In the genomic region with DNA sequence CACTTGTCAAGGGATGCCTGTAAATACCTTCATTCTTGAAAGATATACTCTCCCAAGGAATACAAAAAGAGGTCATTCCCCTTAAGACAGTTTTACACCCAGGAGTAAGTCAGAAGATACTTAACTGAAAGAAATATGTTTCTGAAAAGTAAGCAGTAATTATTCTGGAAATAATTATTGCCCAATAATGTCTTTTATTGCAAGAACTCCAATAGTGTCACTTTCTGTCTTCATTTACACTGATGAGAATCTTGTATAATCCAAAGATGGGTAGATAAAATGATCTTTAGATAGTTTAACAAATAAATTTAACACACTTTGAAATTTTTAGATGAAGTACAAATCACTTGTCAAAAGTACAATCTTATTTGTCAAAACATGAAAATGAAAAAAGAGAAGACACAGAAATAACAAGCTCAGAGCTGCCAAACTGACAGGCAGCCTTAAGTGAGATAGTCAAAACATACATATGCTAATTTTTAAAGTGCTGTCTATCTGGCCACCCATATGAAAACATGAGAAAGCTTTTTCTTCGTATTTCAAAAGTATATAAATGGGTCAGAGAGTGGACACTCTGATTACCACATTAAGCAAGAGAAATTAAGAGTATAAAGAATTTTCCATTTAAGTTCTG, we compare ENCODE assay signal across 27 cellular contexts.
DNase-seq lines count a peak whose midpoint lies in the region; ATAC-seq, FAIRE-seq and TF ChIP-seq lines count a peak whose summit lies in the region.
"Had no signal": no experiment of that assay in that cellular context is flagged by ENCODE, and none has a peak within 500 bp of the region (broad histone marks: within the 10 kb centered on the region; RNA-seq: fewer than 3 reads in every experiment).

No MANE protein-coding gene starts in this region.

- dilution Hi-C loops in IMR-90 (cut with HindIII; ENCODE audit: low sequenced_read_pairs, unreplicated experiment): no loop called here

- CTCF ChIA-PET in IMR-90 (lab: Yijun Ruan, JAX) (no interaction called here), K562 (lab: Yijun Ruan, JAX; ENCODE audit: low intra/inter-chr PET ratio) (no interaction called here)

- no peak overlapping the region for H2AK5ac ChIP-seq in IMR-90 (ENCODE audit: low read depth, low read length)

- no peak overlapping the region for H2BK15ac ChIP-seq in IMR-90 (ENCODE audit: low read depth, low read length)

- BruUV-seq in IMR-90 (replicated peaks; lab: Mats Ljungman, UMichigan) (no TSS peak), K562 (replicated peaks; lab: Mats Ljungman, UMichigan) (no TSS peak)

- H3K9ac ChIP-seq in IMR-90 (ENCODE audit: low read depth, low read length) (no peak overlapping the region), K562 (ENCODE audit: insufficient read depth in 1 of 2, low read depth in 2 of 2, low read length in 2 of 2) (no peak overlapping the region), kidney (ENCODE audit: low read length in 2 of 2) (no peak overlapping the region)
- H3K9ac ChIP-seq: BLaER1 had no signal

- no peaks in the 10 kb centered on the region for H3K36me3 Mint-ChIP-seq in activated naive CD8-positive, alpha-beta T cell treated with anti-CD3 and anti-CD28 coated beads, Interleukin-2, amount 50 U/mL, for 24 hours (ENCODE audit: low read depth)
- H3K36me3 Mint-ChIP-seq: CD14-positive monocyte; CD4-positive, alpha-beta memory T cell; CD4-positive, CD25-positive, alpha-beta regulatory T cell; CD8-positive, alpha-beta memory T cell had no signal

- TF ChIP-seq CTCF in IMR-90 (conservative IDR thresholded peaks at IDR 0.05; ENCODE audit: low read depth, low read length) (no peak), K562 (IDR thresholded peaks at IDR 0.05 in 2 of 3, conservative IDR thresholded peaks at IDR 0.05 in 1 of 3; ENCODE audit: insufficient read depth in 2 of 3, low read depth in 1 of 3, low read length in 3 of 3) (no peak), kidney (IDR thresholded peaks at IDR 0.05; ENCODE audit: borderline replicate concordance, extremely low read depth, insufficient read depth) (no peak)

- H3K9me3 ChIP-seq in IMR-90 (ENCODE audit: control insufficient read depth, insufficient read depth, low read length): no peaks in the 10 kb centered on the region
- H3K9me3 ChIP-seq in K562 (replicated peaks; ENCODE audit: control insufficient read depth, insufficient read depth, low read depth, low read length): no peaks in the 10 kb centered on the region
- H3K9me3 ChIP-seq in kidney (ENCODE audit: control insufficient read depth in 1 of 2, low read length in 2 of 2): no peaks in the 10 kb centered on the region
- H3K9me3 ChIP-seq: BE2C had no signal

- no peak overlapping the region for H3K4ac ChIP-seq in IMR-90 (ENCODE audit: low read depth, low read length)

- H3K23ac ChIP-seq in IMR-90 (ENCODE audit: low read depth, low read length): no peak overlapping the region

- H3K4me1 ChIP-seq in IMR-90 (ENCODE audit: control insufficient read depth, insufficient read depth, low read length): no peaks in the 10 kb centered on the region
- H3K4me1 ChIP-seq in K562 (replicated peaks in 1 of 2; ENCODE audit: control insufficient read depth in 2 of 2, insufficient read depth in 2 of 2, low read length in 2 of 2): no peaks in the 10 kb centered on the region
- no peaks in the 10 kb centered on the region for H3K4me1 ChIP-seq in kidney (ENCODE audit: control insufficient read depth in 1 of 2, insufficient read depth in 1 of 2, low read depth in 1 of 2, low read length in 2 of 2)
- H3K4me1 ChIP-seq: BE2C, BLaER1 had no signal

- H3K4me3 ChIP-seq in IMR-90 (ENCODE audit: insufficient read depth, low read depth, low read length): no peak overlapping the region
- no peak overlapping the region for H3K4me3 ChIP-seq in K562
- H3K4me3 ChIP-seq in kidney (ENCODE audit: low read length in 2 of 2): no peak overlapping the region
- H3K4me3 ChIP-seq: BLaER1, GM12878 had no signal

- no peak overlapping the region for H3K27ac Mint-ChIP-seq in activated naive CD8-positive, alpha-beta T cell treated with anti-CD3 and anti-CD28 coated beads, Interleukin-2, amount 50 U/mL, for 24 hours
- H3K27ac Mint-ChIP-seq: CD14-positive monocyte; CD4-positive, alpha-beta memory T cell; CD8-positive, alpha-beta memory T cell had no signal

- H3K9me1 ChIP-seq in IMR-90 (ENCODE audit: insufficient read depth, low read length) (no peaks in the 10 kb centered on the region), K562 (ENCODE audit: control insufficient read depth, insufficient read depth, low read length) (no peaks in the 10 kb centered on the region)

- H3K79me1 ChIP-seq in IMR-90 (ENCODE audit: low read depth in 1 of 2, low read length in 2 of 2): no peaks in the 10 kb centered on the region

- no peak overlapping the region for H3K4me2 ChIP-seq in IMR-90 (ENCODE audit: low read depth, low read length)
- H3K4me2 ChIP-seq in K562 (ENCODE audit: insufficient read depth, low read length): no peak overlapping the region
- H3K4me2 ChIP-seq: BLaER1 had no signal

- DNase-seq in IMR-90 (no peak), K562 (ENCODE audit: extremely low read depth in 1 of 4, low spot score in 3 of 4) (no peak), kidney (no peak), urothelium cell line (ENCODE audit: low spot score) (no peak)
- no peak for DNase-seq in activated naive CD8-positive, alpha-beta T cell treated with anti-CD3 and anti-CD28 coated beads, Interleukin-2, amount 50 U/mL, for 24 hours
- DNase-seq: 8988T; ACHN; BE2C; C1 segment of cervical spinal cord; CD4-positive, alpha-beta memory T cell; CD4-positive, CD25-positive, alpha-beta regulatory T cell; CD8-positive, alpha-beta memory T cell; COR-L47; DMS 273 treated with DMSO at 0.1 percent for 48 hours; DMS153; DMS53; DMS79; DND-41; EL; GDM1 had no signal

- no peaks in the 10 kb centered on the region for H3K27me3 Mint-ChIP-seq in activated naive CD8-positive, alpha-beta T cell treated with anti-CD3 and anti-CD28 coated beads, Interleukin-2, amount 50 U/mL, for 24 hours

- H2BK120ac ChIP-seq in IMR-90 (ENCODE audit: low read depth, low read length): no peak overlapping the region

- H3K36me3 ChIP-seq in IMR-90 (ENCODE audit: control insufficient read depth, insufficient read depth, low read length) (no peaks in the 10 kb centered on the region), K562 (ENCODE audit: control insufficient read depth, insufficient read depth, low read length) (no peaks in the 10 kb centered on the region), kidney (ENCODE audit: control insufficient read depth in 1 of 2, insufficient read depth in 2 of 2, low read length in 2 of 2) (no peaks in the 10 kb centered on the region)
- H3K36me3 ChIP-seq: BE2C, BLaER1 had no signal

- no peak for TF ChIP-seq EP300 in K562 (IDR thresholded peaks at IDR 0.05; ENCODE audit: low read length)

- H4K5ac ChIP-seq in IMR-90 (ENCODE audit: low read depth, low read length): no peak overlapping the region

- intact Hi-C loops in IMR-90 (cut with micrococcal nuclease) (loop anchor here (1.0 kb wide), 1 partner anchor 10 kb away; no protein-coding TSS in a partner anchor), K562 (cut with micrococcal nuclease) (no loop called here), kidney (cut with DNase I) (no loop called here)

- TF ChIP-seq RAD21 in IMR-90 (IDR thresholded peaks at IDR 0.05; ENCODE audit: low read length) (no peak), K562 (CRISPR knock-in tag; conservative IDR thresholded peaks at IDR 0.05 in 1 of 2, IDR thresholded peaks at IDR 0.05 in 1 of 2) (no peak)

- in situ Hi-C loops in IMR-90 (cut with MboI; ENCODE audit: low sequenced_read_pairs): no loop called here
- in situ Hi-C loops in K562 (cut with MboI): no loop called here

- no peak overlapping the region for H2AK9ac ChIP-seq in IMR-90 (replicated peaks; ENCODE audit: low read depth, low read length, poor library complexity)

- no peak overlapping the region for H3K56ac ChIP-seq in IMR-90 (ENCODE audit: extremely low read depth, insufficient read depth, low read length)

- H3K14ac ChIP-seq in IMR-90 (replicated peaks; ENCODE audit: low read depth, low read length): no peak overlapping the region

- ATAC-seq in IMR-90 (ENCODE audit: low read depth): no peak
- no peak for ATAC-seq in K562
- ATAC-seq in HG03159 (IDR thresholded peaks at IDR 0.05; ENCODE audit: unreplicated experiment): no peak
- ATAC-seq in activated naive CD8-positive, alpha-beta T cell treated with anti-CD3 and anti-CD28 coated beads, Interleukin-2, amount 50 U/mL, for 24 hours: no peak
- ATAC-seq in GM18498 (IDR thresholded peaks at IDR 0.05; ENCODE audit: unreplicated experiment): no peak
- ATAC-seq: GM12878 had no signal

- H3K4me3 Mint-ChIP-seq in activated naive CD8-positive, alpha-beta T cell treated with anti-CD3 and anti-CD28 coated beads, Interleukin-2, amount 50 U/mL, for 24 hours: no peak overlapping the region
- H3K4me3 Mint-ChIP-seq: CD14-positive monocyte; CD4-positive, alpha-beta memory T cell; CD4-positive, CD25-positive, alpha-beta regulatory T cell; CD8-positive, alpha-beta memory T cell had no signal

- H2BK20ac ChIP-seq in IMR-90 (ENCODE audit: low read depth, low read length): no peak overlapping the region

- H4K91ac ChIP-seq in IMR-90 (ENCODE audit: insufficient read depth, low read depth, low read length): no peak overlapping the region

- FAIRE-seq in K562 (lab: Jason Lieb, UNC) (no peak), kidney (lab: Jason Lieb, UNC) (peak; percentile 49), urothelium cell line (lab: Jason Lieb, UNC) (peak; percentile 44)
- FAIRE-seq: GM12878, GM12892, GM18507 had no signal

- H3K27ac ChIP-seq in IMR-90 (ENCODE audit: insufficient read depth, low read length) (no peak overlapping the region), K562 (ENCODE audit: extremely low read depth, low read depth, low read length) (no peak overlapping the region), kidney (ENCODE audit: low read depth in 2 of 2, low read length in 2 of 2) (no peak overlapping the region)
- H3K27ac ChIP-seq: BLaER1 had no signal

- H4K20me1 ChIP-seq in IMR-90 (ENCODE audit: insufficient read depth, low read length): no peaks in the 10 kb centered on the region
- H4K20me1 ChIP-seq in K562 (replicated peaks; ENCODE audit: control insufficient read depth, insufficient read depth, low read length): no peaks in the 10 kb centered on the region
- H4K20me1 ChIP-seq: BLaER1 had no signal

- H3K9me3 Mint-ChIP-seq in activated naive CD8-positive, alpha-beta T cell treated with anti-CD3 and anti-CD28 coated beads, Interleukin-2, amount 50 U/mL, for 24 hours: no peaks in the 10 kb centered on the region
- H3K9me3 Mint-ChIP-seq: CD8-positive, alpha-beta memory T cell had no signal

- no CpG with 5 or more reads among the region's 1 CpG for WGBS in IMR-90 (ENCODE audit: extremely low coverage in 2 of 2, insufficient read length in 1 of 2), 2 experiments
- whole genome bisulfite sequencing in K562 (ENCODE audit: insufficient coverage, low coverage, missing lambda C conversion rate): 0% methylated on average over 1 of the region's 1 CpG

- no peaks in the 10 kb centered on the region for H3K4me1 Mint-ChIP-seq in activated naive CD8-positive, alpha-beta T cell treated with anti-CD3 and anti-CD28 coated beads, Interleukin-2, amount 50 U/mL, for 24 hours
- H3K4me1 Mint-ChIP-seq: CD14-positive monocyte; CD4-positive, alpha-beta memory T cell; CD4-positive, CD25-positive, alpha-beta regulatory T cell; CD8-positive, alpha-beta memory T cell had no signal

- H2BK5ac ChIP-seq in IMR-90 (ENCODE audit: low read depth, low read length, poor library complexity, severe bottlenecking): no peak overlapping the region

- H3K27me3 ChIP-seq in IMR-90 (ENCODE audit: control insufficient read depth, insufficient read depth, low read length): no peaks in the 10 kb centered on the region
- H3K27me3 ChIP-seq in K562 (ENCODE audit: control insufficient read depth in 2 of 2, insufficient read depth in 2 of 2, low read length in 2 of 2): no peaks in the 10 kb centered on the region
- H3K27me3 ChIP-seq: BE2C, BLaER1 had no signal

- H2AFZ ChIP-seq in IMR-90 (replicated peaks; ENCODE audit: low read length, poor library complexity) (no peak overlapping the region), K562 (ENCODE audit: low read depth, low read length) (no peak overlapping the region)

- no peak overlapping the region for H4K8ac ChIP-seq in IMR-90 (ENCODE audit: low read depth in 2 of 2, low read length in 2 of 2)

- POLR2A ChIA-PET in IMR-90 (lab: Charles Lee; ENCODE audit: unreplicated experiment): interaction anchor here (0.5 kb wide), 1 partner anchor 555 kb away, joined by 5 read pairs; no protein-coding TSS in a partner anchor
- POLR2A ChIA-PET in K562 (lab: Yijun Ruan, JAX): interaction anchor here (0.6 kb wide), 1 partner anchor 20 kb away, joined by 3 read pairs; no protein-coding TSS in a partner anchor

- H3K79me2 ChIP-seq in K562 (ENCODE audit: control insufficient read depth, insufficient read depth, low read length): no peaks in the 10 kb centered on the region

- H3K18ac ChIP-seq in IMR-90 (ENCODE audit: low read depth, low read length): no peak overlapping the region

- TF ChIP-seq POLR2A in IMR-90 (IDR thresholded peaks at IDR 0.05; ENCODE audit: low read depth, low read length) (no peak), K562 (conservative IDR thresholded peaks at IDR 0.05) (no peak)
